In the genomic region with DNA sequence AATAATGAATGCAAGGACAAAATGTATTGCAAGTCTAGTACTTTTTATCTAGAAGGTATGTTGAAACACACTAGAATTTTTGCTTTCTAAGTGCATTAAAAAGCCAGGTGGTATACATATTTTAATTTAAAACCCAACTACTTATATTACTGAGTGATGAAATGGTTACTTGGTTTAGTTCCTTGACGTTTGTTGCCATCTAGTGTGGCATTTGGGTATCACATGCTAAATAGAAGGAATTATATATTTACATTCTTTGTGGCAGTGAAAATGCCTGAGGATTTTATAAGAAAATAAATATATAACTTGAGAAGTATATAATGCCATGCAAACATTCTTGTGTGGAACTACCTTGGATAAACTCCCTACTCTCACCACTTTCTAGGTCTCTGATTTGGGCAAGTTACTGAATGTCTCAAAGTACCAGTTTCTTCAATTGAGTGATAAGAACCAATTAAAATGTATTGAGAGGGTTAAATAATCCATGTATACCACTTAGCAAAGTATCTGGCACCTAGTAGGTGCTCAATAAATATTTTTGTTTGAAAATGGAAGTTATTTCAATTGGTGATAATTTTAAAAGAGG, we compare ENCODE assay signal across 8 cellular contexts.
DNase-seq lines count a peak whose midpoint lies in the region; ATAC-seq, FAIRE-seq and TF ChIP-seq lines count a peak whose summit lies in the region.

No MANE protein-coding gene starts in this region.

- H3K9me3 ChIP-seq in BE2C (no peaks in the 10 kb centered on the region), IMR-90 (ENCODE audit: control insufficient read depth, insufficient read depth, low read length) (no peaks in the 10 kb centered on the region)

- H3K23ac ChIP-seq in IMR-90 (ENCODE audit: low read depth, low read length) = no peak overlapping the region

- no peaks in the 10 kb centered on the region for H3K4me1 ChIP-seq in BE2C
- H3K4me1 ChIP-seq in IMR-90 (ENCODE audit: control insufficient read depth, insufficient read depth, low read length) = peaks cover 4% of the 10 kb centered on the region; the same call in 1 of the 2 replicates

- H4K5ac ChIP-seq in IMR-90 (ENCODE audit: low read depth, low read length) = no peak overlapping the region

- H4K20me1 ChIP-seq in IMR-90 (ENCODE audit: insufficient read depth, low read length) = no peaks in the 10 kb centered on the region

- in situ Hi-C loops in IMR-90 (cut with MboI; ENCODE audit: low sequenced_read_pairs) = loop anchor here (10.0 kb wide), 2 partner anchors 1311 to 1431 kb away; no protein-coding TSS in a partner anchor

- H3K4me3 ChIP-seq in BE2C (ENCODE audit: low read depth, low read length) = no peak overlapping the region
- no peak overlapping the region for H3K4me3 ChIP-seq in IMR-90 (ENCODE audit: insufficient read depth, low read depth, low read length)

- H3K14ac ChIP-seq in IMR-90 (replicated peaks; ENCODE audit: low read depth, low read length) = no peak overlapping the region

- peak overlapping the region; percentile 56; the same call in 1 of the 2 replicates for H3K4me2 ChIP-seq in IMR-90 (ENCODE audit: low read depth, low read length)

- H3K27me3 ChIP-seq in BE2C (no peaks in the 10 kb centered on the region), IMR-90 (ENCODE audit: control insufficient read depth, insufficient read depth, low read length) (no peaks in the 10 kb centered on the region)

- CTCF ChIA-PET in IMR-90 (lab: Yijun Ruan, JAX) = no interaction called here

- ATAC-seq in IMR-90 (ENCODE audit: low read depth) = peak; percentile 88
- ATAC-seq in HG02763 (IDR thresholded peaks at IDR 0.05; ENCODE audit: unreplicated experiment) = no peak

- no peak overlapping the region for H2AFZ ChIP-seq in IMR-90 (replicated peaks; ENCODE audit: low read length, poor library complexity)

- DNase-seq in BE2C (peak; percentile 22), IMR-90 (peak; percentile 82), RCC 7860 (ENCODE audit: low spot score) (peak; percentile 50), cortex of kidney (lab: John Stamatoyannopoulos, UW) (no peak)
- peak; percentile 12 for DNase-seq in effector CD4-positive, alpha-beta T cell

- H3K9me3 Mint-ChIP-seq in nephron = no peaks in the 10 kb centered on the region

- peaks cover 0 to 2% of the 10 kb centered on the region in 2 experiments; a peak in 1 of 4 replicates for H3K79me1 ChIP-seq in IMR-90 (ENCODE audit: low read depth in 1 of 2, low read length in 2 of 2)

- H3K4me3 Mint-ChIP-seq in nephron = no peak overlapping the region

- H2AK9ac ChIP-seq in IMR-90 (replicated peaks; ENCODE audit: low read depth, low read length, poor library complexity) = no peak overlapping the region

- no peak overlapping the region; the same call in 1 of the 2 replicates for H2BK120ac ChIP-seq in IMR-90 (ENCODE audit: low read depth, low read length)

- H2BK15ac ChIP-seq in IMR-90 (ENCODE audit: low read depth, low read length) = no peak overlapping the region

- no peak overlapping the region for H2AK5ac ChIP-seq in IMR-90 (ENCODE audit: low read depth, low read length)

- POLR2A ChIA-PET in IMR-90 (lab: Charles Lee; ENCODE audit: unreplicated experiment) = no interaction called here

- H3K4ac ChIP-seq in IMR-90 (ENCODE audit: low read depth, low read length) = no peak overlapping the region

- H3K9me1 ChIP-seq in IMR-90 (ENCODE audit: insufficient read depth, low read length) = peaks cover 5% of the 10 kb centered on the region; the same call in 1 of the 2 replicates

- TF ChIP-seq CTCF in BE2C (IDR thresholded peaks at IDR 0.05; ENCODE audit: low read depth, low read length) (peak; percentile 74), GM12872 (IDR thresholded peaks at IDR 0.05; ENCODE audit: insufficient read depth, low read depth, low read length) (peak; percentile 42; the same call in 1 of the 3 replicates), IMR-90 (conservative IDR thresholded peaks at IDR 0.05; ENCODE audit: low read depth, low read length) (peak; percentile 90), nephron (IDR thresholded peaks at IDR 0.05; ENCODE audit: unreplicated experiment in 3 of 3) (peak; percentile 71 to 81 (median 74))

- peak; percentile 89 for FAIRE-seq in RCC 7860 (lab: Jason Lieb, UNC)

- peaks cover 9% of the 10 kb centered on the region for H3K36me3 Mint-ChIP-seq in nephron (ENCODE audit: low read depth)

- peak overlapping the region; percentile 42 for H2BK5ac ChIP-seq in IMR-90 (ENCODE audit: low read depth, low read length, poor library complexity, severe bottlenecking)

- no peak overlapping the region for H4K91ac ChIP-seq in IMR-90 (ENCODE audit: insufficient read depth, low read depth, low read length)

- H3K36me3 ChIP-seq in BE2C (no peaks in the 10 kb centered on the region), IMR-90 (ENCODE audit: control insufficient read depth, insufficient read depth, low read length) (0 out of 2 replicates have a peak, but pooled peaks cover 3% of the 10 kb centered on the region)

- no peak overlapping the region for H3K27ac Mint-ChIP-seq in nephron

- no peaks in the 10 kb centered on the region for H3K27me3 Mint-ChIP-seq in nephron (ENCODE audit: low read depth)

- H4K8ac ChIP-seq in IMR-90 (ENCODE audit: low read depth in 2 of 2, low read length in 2 of 2) = no peak overlapping the region

- no peak overlapping the region for H3K56ac ChIP-seq in IMR-90 (ENCODE audit: extremely low read depth, insufficient read depth, low read length)

- H3K27ac ChIP-seq in IMR-90 (ENCODE audit: insufficient read depth, low read length) = no peak overlapping the region

- peaks cover 4% of the 10 kb centered on the region for H3K4me1 Mint-ChIP-seq in nephron

- dilution Hi-C loops in IMR-90 (cut with HindIII; ENCODE audit: low sequenced_read_pairs, unreplicated experiment) = no loop called here

- no peak overlapping the region; the same call in 1 of the 2 replicates for H3K18ac ChIP-seq in IMR-90 (ENCODE audit: low read depth, low read length)

- TF ChIP-seq POLR2A in IMR-90 (IDR thresholded peaks at IDR 0.05; ENCODE audit: low read depth, low read length) = no peak

- BruUV-seq in IMR-90 (replicated peaks; lab: Mats Ljungman, UMichigan) = no TSS peak

- no peak overlapping the region for H3K9ac ChIP-seq in IMR-90 (ENCODE audit: low read depth, low read length)

- WGBS in IMR-90 (ENCODE audit: extremely low coverage in 2 of 2, insufficient read length in 1 of 2), 2 experiments = no CpG with 5 or more reads among the region's 1 CpG

- peak overlapping the region; percentile 48; the same call in 1 of the 2 replicates for H2BK20ac ChIP-seq in IMR-90 (ENCODE audit: low read depth, low read length)

- TF ChIP-seq RAD21 in IMR-90 (IDR thresholded peaks at IDR 0.05; ENCODE audit: low read length) = peak; percentile 95

- intact Hi-C loops in IMR-90 (cut with micrococcal nuclease) = loop anchor here (1.0 to 10.0 kb wide), 7 partner anchors 73 to 1791 kb away; a partner anchor contains a TSS

TF ChIP-seq in IMR-90, 13 proteins besides CTCF, POLR2A, EP300 and RAD21:
- TF ChIP-seq CEBPB (IDR thresholded peaks at IDR 0.05; ENCODE audit: low read depth, low read length) (peak; percentile 41; the same call in 1 of the 2 replicates), MAZ (IDR thresholded peaks at IDR 0.05; ENCODE audit: borderline replicate concordance, low read depth, low read length) (no peak), NFE2L2 (IDR thresholded peaks at IDR 0.05; ENCODE audit: low read depth, low read length) (no peak), SMC3 (IDR thresholded peaks at IDR 0.05; ENCODE audit: low read depth, low read length) (peak; percentile 84), MXI1 (IDR thresholded peaks at IDR 0.05; ENCODE audit: borderline replicate concordance, low read depth, low read length) (no peak), CHD1 (IDR thresholded peaks at IDR 0.05; ENCODE audit: low read depth, low read length) (no peak), RFX5 (IDR thresholded peaks at IDR 0.05; ENCODE audit: low read depth, low read length) (no peak), FOS (IDR thresholded peaks at IDR 0.05; ENCODE audit: low read depth, low read length) (no peak), RCOR1 (IDR thresholded peaks at IDR 0.05; ENCODE audit: insufficient replicate concordance, low read length) (no peak)
